In the genomic region with DNA sequence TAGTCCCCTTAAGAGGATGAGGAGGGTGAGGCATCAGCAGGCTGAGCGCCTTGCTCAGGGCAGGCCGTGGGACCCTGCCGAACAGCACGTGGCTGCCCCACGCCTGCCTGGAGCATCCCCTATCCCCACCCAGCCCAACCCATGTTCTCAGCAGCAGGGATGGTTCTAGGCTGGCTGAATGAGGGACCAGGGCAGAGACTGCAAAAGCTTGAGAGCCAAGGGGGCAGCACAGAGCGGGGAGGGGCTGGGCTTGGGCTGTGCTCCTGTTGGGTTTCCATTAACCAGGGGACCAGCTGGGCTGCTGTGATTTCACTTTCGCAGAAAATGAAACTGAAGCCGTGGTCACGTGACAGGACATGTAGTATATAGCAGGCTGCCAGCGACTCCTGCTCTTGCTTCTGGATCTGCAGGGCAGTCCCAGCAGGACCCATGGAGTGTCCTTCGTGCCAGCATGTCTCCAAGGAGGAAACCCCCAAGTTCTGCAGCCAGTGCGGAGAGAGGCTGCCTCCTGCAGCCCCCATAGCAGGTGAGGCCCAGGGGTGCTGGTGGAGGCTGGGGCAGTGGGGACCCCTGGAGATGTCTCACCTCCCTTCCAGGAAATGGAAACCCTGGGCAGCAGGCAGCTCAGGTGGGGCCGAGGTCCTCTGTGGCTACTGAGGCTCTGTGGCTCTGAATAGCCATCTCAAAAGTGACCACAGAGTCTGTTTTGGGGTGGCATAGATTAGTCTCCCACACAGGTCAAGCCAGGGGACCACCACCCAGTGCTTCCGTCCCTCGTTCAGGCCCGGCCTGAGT, we compare ENCODE assay signal across 8 cellular contexts. TPM values are rescaled to one million over a fixed set of nuclear protein-coding genes. Genes with fewer than 3 reads are reported as not detected.
A peak's percentile ranks its signal among the peaks of the same experiment; 100 is the strongest.
DNase-seq lines count a peak whose midpoint lies in the region; ATAC-seq, FAIRE-seq and TF ChIP-seq lines count a peak whose summit lies in the region.

No MANE protein-coding gene starts in this region.

- peaks cover 3 to 71% (median 32%) of the 10 kb centered on the region in 4 donors for H3K4me1 Mint-ChIP-seq in CD4-positive, CD25-positive, alpha-beta regulatory T cell
- peaks cover 26% of the 10 kb centered on the region for H3K4me1 Mint-ChIP-seq in endothelial cell (ENCODE audit: unreplicated experiment)

- H2BK15ac ChIP-seq in IMR-90 (ENCODE audit: low read depth, low read length): no peak overlapping the region

- peak overlapping the region; percentile 26 to 76 for H4K8ac ChIP-seq in IMR-90 (ENCODE audit: low read depth in 2 of 2, low read length in 2 of 2)

- H3K36me3 ChIP-seq in CD4-positive, CD25-positive, alpha-beta regulatory T cell (ENCODE audit: control insufficient read depth, insufficient read depth, low read length): peaks cover 11% of the 10 kb centered on the region
- peaks cover 22% of the 10 kb centered on the region for H3K36me3 ChIP-seq in IMR-90 (ENCODE audit: control insufficient read depth, insufficient read depth, low read length)
- H3K36me3 ChIP-seq in GM12878 (ENCODE audit: control insufficient read depth in 2 of 2, insufficient read depth in 2 of 2, low read length in 1 of 2): peaks cover 0 to 16% of the 10 kb centered on the region in 2 experiments; a peak in 1 of 4 replicates

- no peaks in the 10 kb centered on the region for H3K27me3 Mint-ChIP-seq in CD4-positive, CD25-positive, alpha-beta regulatory T cell
- peaks cover 15% of the 10 kb centered on the region for H3K27me3 Mint-ChIP-seq in endothelial cell (ENCODE audit: unreplicated experiment)

- TF ChIP-seq EP300 in GM12878 (IDR thresholded peaks at IDR 0.05; ENCODE audit: borderline replicate concordance in 1 of 2, control insufficient read depth in 1 of 2, low read depth in 2 of 2, low read length in 2 of 2): peak; percentile 56 to 78; a peak in 3 of 4 replicates

- H2AK5ac ChIP-seq in IMR-90 (ENCODE audit: low read depth, low read length): peak overlapping the region; percentile 78

- H3K4me1 ChIP-seq in CD4-positive, CD25-positive, alpha-beta regulatory T cell (ENCODE audit: control insufficient read depth, insufficient read depth, low read length, poor library complexity, severe bottlenecking): peaks cover 84% of the 10 kb centered on the region
- peaks cover 20% of the 10 kb centered on the region for H3K4me1 ChIP-seq in IMR-90 (ENCODE audit: control insufficient read depth, insufficient read depth, low read length)
- peaks cover 41% of the 10 kb centered on the region for H3K4me1 ChIP-seq in GM12878 (ENCODE audit: control insufficient read depth, insufficient read depth, low read length)

- peak overlapping the region; percentile 27; the same call in 1 of the 2 replicates for H4K91ac ChIP-seq in IMR-90 (ENCODE audit: insufficient read depth, low read depth, low read length)

- BruUV-seq in IMR-90 (replicated peaks; lab: Mats Ljungman, UMichigan): no TSS peak
- no TSS peak for BruUV-seq in GM12878 (replicated peaks; lab: Mats Ljungman, UMichigan)

- dilution Hi-C loops in IMR-90 (cut with HindIII; ENCODE audit: low sequenced_read_pairs, unreplicated experiment): no loop called here

- H3K27ac ChIP-seq in CD4-positive, CD25-positive, alpha-beta regulatory T cell (ENCODE audit: insufficient read depth, low read length, poor library complexity, severe bottlenecking): peak overlapping the region; percentile 92
- H3K27ac ChIP-seq in IMR-90 (ENCODE audit: insufficient read depth, low read length): peak overlapping the region; percentile 66
- H3K27ac ChIP-seq in GM12878 (ENCODE audit: control insufficient read depth, insufficient read depth): peak overlapping the region; percentile 92

- peak overlapping the region; percentile 84 for H3K4ac ChIP-seq in IMR-90 (ENCODE audit: low read depth, low read length)

- intact Hi-C loops in IMR-90 (cut with micrococcal nuclease): loop anchor here (5.0 kb wide), 2 partner anchors 41 to 256 kb away; partner anchors contain the start of genes SGSH and SLC26A11
- intact Hi-C loops in GM12878 (cut with micrococcal nuclease; ENCODE audit: unreplicated experiment): no loop called here

- H3K4me3 Mint-ChIP-seq in CD4-positive, CD25-positive, alpha-beta regulatory T cell: peak overlapping the region; percentile 95 to 98 (median 96)
- H3K4me3 Mint-ChIP-seq in endothelial cell (ENCODE audit: unreplicated experiment): no peak overlapping the region

- peaks cover 58% of the 10 kb centered on the region for H3K79me2 ChIP-seq in GM12878 (ENCODE audit: control insufficient read depth, insufficient read depth, low read length)

- CTCF ChIA-PET in IMR-90 (lab: Yijun Ruan, JAX): no interaction called here
- CTCF ChIA-PET in GM12878 (lab: Yijun Ruan, JAX): interaction anchor here (1.1 to 1.2 kb wide), 2 partner anchors 68 to 162 kb away, joined by 4 read pairs; partner anchors contain the start of gene GAA

- ATAC-seq in CD4-positive, CD25-positive, alpha-beta regulatory T cell (ENCODE audit: low read depth in 2 of 2): peak; percentile 55 to 56
- ATAC-seq in GM19372 (IDR thresholded peaks at IDR 0.05; ENCODE audit: low read depth, unreplicated experiment): peak; percentile 36
- peak; percentile 46 for ATAC-seq in IMR-90 (ENCODE audit: low read depth)
- peak; percentile 67 for ATAC-seq in GM12878

- peaks cover 16 to 48% of the 10 kb centered on the region in 2 experiments; a peak in 2 of 4 replicates for H3K79me1 ChIP-seq in IMR-90 (ENCODE audit: low read depth in 1 of 2, low read length in 2 of 2)

- H2BK20ac ChIP-seq in IMR-90 (ENCODE audit: low read depth, low read length): no peak overlapping the region

- WGBS in IMR-90 (ENCODE audit: extremely low coverage in 2 of 2, insufficient read length in 1 of 2), 2 experiments: 42% methylated on average over 2 of the region's 16 CpGs; no CpG with 5 or more reads in 1 of the 2 experiments
- WGBS in GM12878 (ENCODE audit: insufficient coverage, insufficient replicate concordance, low lambda C conversion rate, missing lambda C conversion rate): 4% methylated on average over 16 of the region's 16 CpGs

- FAIRE-seq in GM12878 (lab: Jason Lieb, UNC): peak; percentile 95

- peak overlapping the region; percentile 86 for H3K4me3 ChIP-seq in CD4-positive, CD25-positive, alpha-beta regulatory T cell (ENCODE audit: low read depth, low read length)
- 0 out of 2 replicates have a peak overlapping the region, but pooled peaks have one; percentile 1 for H3K4me3 ChIP-seq in IMR-90 (ENCODE audit: insufficient read depth, low read depth, low read length)
- peak overlapping the region; percentile 97 for H3K4me3 ChIP-seq in GM12878

- TF ChIP-seq RAD21 in IMR-90 (IDR thresholded peaks at IDR 0.05; ENCODE audit: low read length) (peak; percentile 40), GM12878 (IDR thresholded peaks at IDR 0.05; ENCODE audit: insufficient read depth, low read depth, low read length) (no peak)

- no peaks in the 10 kb centered on the region for H3K9me3 ChIP-seq in CD4-positive, CD25-positive, alpha-beta regulatory T cell (ENCODE audit: control insufficient read depth in 2 of 2, low read length in 2 of 2)
- H3K9me3 ChIP-seq in IMR-90 (ENCODE audit: control insufficient read depth, insufficient read depth, low read length): no peaks in the 10 kb centered on the region
- H3K9me3 ChIP-seq in GM12878 (replicated peaks; ENCODE audit: control insufficient read depth, insufficient read depth, low read length): no peaks in the 10 kb centered on the region

- peaks cover 16% of the 10 kb centered on the region for H3K36me3 Mint-ChIP-seq in CD4-positive, CD25-positive, alpha-beta regulatory T cell
- H3K36me3 Mint-ChIP-seq in endothelial cell (ENCODE audit: low read depth, unreplicated experiment): peaks cover 13% of the 10 kb centered on the region

- TF ChIP-seq POLR2A in IMR-90 (IDR thresholded peaks at IDR 0.05; ENCODE audit: low read depth, low read length): peak; percentile 44; the same call in 1 of the 2 replicates
- TF ChIP-seq POLR2A in GM12878 (IDR thresholded peaks at IDR 0.05; ENCODE audit: low read depth, low read length): peak; percentile 100

- no peak overlapping the region for H3K18ac ChIP-seq in IMR-90 (ENCODE audit: low read depth, low read length)

- H2BK5ac ChIP-seq in IMR-90 (ENCODE audit: low read depth, low read length, poor library complexity, severe bottlenecking): peak overlapping the region; percentile 48

- H2AFZ ChIP-seq in IMR-90 (replicated peaks; ENCODE audit: low read length, poor library complexity) (peak overlapping the region; percentile 69), GM12878 (ENCODE audit: control insufficient read depth, low read depth, low read length) (no peak overlapping the region)

- peak; percentile 28; the same call in 1 of the 2 replicates for TF ChIP-seq CTCF in IMR-90 (conservative IDR thresholded peaks at IDR 0.05; ENCODE audit: low read depth, low read length)
- peak; percentile 24 to 46 (median 41); a peak in 4 of 6 replicates for TF ChIP-seq CTCF in GM12878 (IDR thresholded peaks at IDR 0.05 in 2 of 3, conservative IDR thresholded peaks at IDR 0.05 in 1 of 3; ENCODE audit: control insufficient read depth in 2 of 3, extremely low read depth in 1 of 3, insufficient read depth in 1 of 3, low read depth in 3 of 3, low read length in 3 of 3)
- TF ChIP-seq CTCF in endothelial cell (IDR thresholded peaks at IDR 0.05; ENCODE audit: unreplicated experiment): no peak

- POLR2A ChIA-PET in IMR-90 (lab: Charles Lee; ENCODE audit: unreplicated experiment) (interaction anchor here (0.7 kb wide), 1 partner anchor 32 kb away, joined by 6 read pairs; no protein-coding TSS in a partner anchor), GM12878 (lab: Charles Lee) (interaction anchor here (0.6 kb wide), 1 partner anchor 44 kb away, joined by 9 read pairs; no protein-coding TSS in a partner anchor)

- H3K9me1 ChIP-seq in IMR-90 (ENCODE audit: insufficient read depth, low read length): 0 out of 2 replicates have a peak, but pooled peaks cover 3% of the 10 kb centered on the region

- peak overlapping the region; percentile 32 for H3K9ac ChIP-seq in IMR-90 (ENCODE audit: low read depth, low read length)
- H3K9ac ChIP-seq in GM12878 (ENCODE audit: control insufficient read depth, insufficient read depth, low read length): peak overlapping the region; percentile 80

- no peak overlapping the region for H3K23ac ChIP-seq in IMR-90 (ENCODE audit: low read depth, low read length)

- H3K4me2 ChIP-seq in IMR-90 (ENCODE audit: low read depth, low read length) (peak overlapping the region; percentile 79), GM12878 (ENCODE audit: control insufficient read depth, insufficient read depth) (peak overlapping the region; percentile 56)

- H3K14ac ChIP-seq in IMR-90 (replicated peaks; ENCODE audit: low read depth, low read length): peak overlapping the region; percentile 61; the same call in 1 of the 2 replicates

- H3K9me3 Mint-ChIP-seq in CD4-positive, CD25-positive, alpha-beta regulatory T cell: no peaks in the 10 kb centered on the region
- H3K9me3 Mint-ChIP-seq in endothelial cell (ENCODE audit: unreplicated experiment): no peaks in the 10 kb centered on the region

- H3K27ac Mint-ChIP-seq in CD4-positive, CD25-positive, alpha-beta regulatory T cell: peak overlapping the region; percentile 91 to 98 (median 91)
- no peak overlapping the region for H3K27ac Mint-ChIP-seq in endothelial cell (ENCODE audit: unreplicated experiment)

- RAD21 ChIA-PET in GM12878 (lab: Charles Lee; ENCODE audit: unreplicated experiment): interaction anchor here (1.0 to 4.3 kb wide), 3 partner anchors 9 to 66 kb away, joined by 4 to 10 read pairs (median 4); partner anchors contain the start of genes SGSH and SLC26A11

- H4K20me1 ChIP-seq in IMR-90 (ENCODE audit: insufficient read depth, low read length) (no peaks in the 10 kb centered on the region; the same call in 1 of the 2 replicates), GM12878 (ENCODE audit: control insufficient read depth, insufficient read depth) (peaks cover 5% of the 10 kb centered on the region; the same call in 1 of the 2 replicates)

- peak overlapping the region; percentile 20; the same call in 1 of the 2 replicates for H4K5ac ChIP-seq in IMR-90 (ENCODE audit: low read depth, low read length)

- in situ Hi-C loops in IMR-90 (cut with MboI; ENCODE audit: low sequenced_read_pairs): no loop called here
- in situ Hi-C loops in GM12878 (cut with MboI): no loop called here

- H3K56ac ChIP-seq in IMR-90 (ENCODE audit: extremely low read depth, insufficient read depth, low read length): 0 out of 2 replicates have a peak overlapping the region, but pooled peaks have one; percentile 49

- DNase-seq in CD4-positive, CD25-positive, alpha-beta regulatory T cell: peak; percentile 83 to 96 (median 85)
- DNase-seq in IMR-90 (peak; percentile 89), T-helper 2 cell (peak; percentile 49 to 94 (median 74)), GM12878 (ENCODE audit: low read depth, low spot score) (peak; percentile 89), kidney glomerular epithelial cell (lab: John Stamatoyannopoulos, UW) (peak; percentile 73), endothelial cell (ENCODE audit: low spot score) (no peak)
- peak; percentile 85 for DNase-seq in stimulated activated CD4-positive, alpha-beta T cell treated with anti-CD3 and anti-CD28 coated beads, Interleukin-2, amount 100 ng/mL, for 48 hours

- no peaks in the 10 kb centered on the region for H3K27me3 ChIP-seq in CD4-positive, CD25-positive, alpha-beta regulatory T cell (ENCODE audit: control insufficient read depth, insufficient read depth, low read length)
- no peaks in the 10 kb centered on the region for H3K27me3 ChIP-seq in IMR-90 (ENCODE audit: control insufficient read depth, insufficient read depth, low read length)
- H3K27me3 ChIP-seq in GM12878 (replicated peaks in 1 of 2; ENCODE audit: control insufficient read depth in 2 of 2, insufficient read depth in 2 of 2, low read length in 1 of 2): no peaks in the 10 kb centered on the region

- H2AK9ac ChIP-seq in IMR-90 (replicated peaks; ENCODE audit: low read depth, low read length, poor library complexity): peak overlapping the region; percentile 92

- SMC1A ChIA-PET in GM12878 (lab: Charles Lee; ENCODE audit: uncharacterized antibody, unreplicated experiment): interaction anchor here (0.8 to 0.9 kb wide), 2 partner anchors 9 to 20 kb away, joined by 3 to 4 read pairs; no protein-coding TSS in a partner anchor

- peak overlapping the region; percentile 29 for H2BK120ac ChIP-seq in IMR-90 (ENCODE audit: low read depth, low read length)

RNA-seq across cellular contexts. Expression of gene RNF213, which starts 2.8 kb away (rescaled TPM):
- total RNA-seq in CD4-positive, CD25-positive, alpha-beta regulatory T cell: 666 TPM
- 10 to 100 TPM; 27.6 to 33.7 (median 31.2) TPM for polyA plus RNA-seq in CD4-positive, CD25-positive, alpha-beta regulatory T cell
- total RNA-seq in IMR-90 (2012; rRNA removed) (36.0 and 37.5 TPM in 2 replicates), GM12878 (2014; rRNA removed) (84.7 and 105 TPM in 2 replicates), GM12878 (2014; rRNA removed; fragmentation: Illumina TruSeq; extraction: Trizol) (54.8 and 60.3 TPM in 2 replicates), GM12878 (2021) (129 and 145 TPM in 2 replicates), endothelial cell (ENCODE audit: unreplicated experiment) (110 TPM)
- polyA plus RNA-seq in IMR-90 (2012; rRNA removed) (20.8 and 23.4 TPM in 2 replicates), GM12878 (2011; rRNA removed) (58.2 and 76.8 TPM in 2 replicates), GM12878 (2014; fragmentation: Illumina TruSeq; extraction: Trizol) (97.1 and 113 TPM in 2 replicates), GM12878 (2014; fragmentation: Nextera tagmentation; extraction: Ambion mirVana) (10 to 100 TPM; 18.6 to 23.6 TPM), GM12878 (2014; rRNA removed) (79.3 and 95.1 TPM in 2 replicates), GM12878 (2016; fragmentation: Nextera tagmentation; extraction: Ambion mirVana) (10 to 100 TPM; 52.4 to 53.6 TPM)
- 11.3 and 20.0 TPM in 2 replicates for polyA plus RNA-seq in IMR-90 (2012; cell fraction: cytosol; rRNA removed)
- polyA plus RNA-seq in IMR-90 (2012; cell fraction: nucleus; rRNA removed; ENCODE audit: low replicate concordance): 95.6 and 134 TPM in 2 replicates
- total RNA-seq in GM12878 (2013; cell fraction: nucleolus; rRNA removed): 595 and 707 TPM in 2 replicates
- 66.3 TPM for polyA plus RNA-seq in GM12878 (2011; ENCODE audit: low read depth)
- polyA plus RNA-seq in GM12878 (2011; cell fraction: cytosol; rRNA removed): 51.9 and 56.6 TPM in 2 replicates
- 460 and 635 TPM in 2 replicates for polyA plus RNA-seq in GM12878 (2011; cell fraction: nucleus; rRNA removed)
- polyA plus RNA-seq in GM12878 (2012): 82.0 and 104 TPM in 2 replicates
- polyA minus RNA-seq in GM12878 (2011; rRNA and poly(A)+ RNA removed): 191 and 202 TPM in 2 replicates
- 72.8 and 86.2 TPM in 2 replicates for polyA minus RNA-seq in GM12878 (2011; cell fraction: cytosol; rRNA and poly(A)+ RNA removed)
- 196 and 291 TPM in 2 replicates for polyA minus RNA-seq in GM12878 (2011; cell fraction: nucleus; rRNA and poly(A)+ RNA removed)

RNA-seq across cellular contexts. Expression of gene SLC26A11, which starts 43.2 kb away (rescaled TPM):
- total RNA-seq in CD4-positive, CD25-positive, alpha-beta regulatory T cell: 75.9 TPM
- 10 to 100 TPM in 1 of 4 donors, 1 to 10 TPM in 3; 7.7 to 10.2 (median 8.1) TPM for polyA plus RNA-seq in CD4-positive, CD25-positive, alpha-beta regulatory T cell
- total RNA-seq in IMR-90 (2012; rRNA removed): 2.2 and 3.2 TPM in 2 replicates
- 15.6 and 17.2 TPM in 2 replicates for polyA plus RNA-seq in IMR-90 (2012; rRNA removed)
- 7.8 and 15.2 TPM in 2 replicates for polyA plus RNA-seq in IMR-90 (2012; cell fraction: cytosol; rRNA removed)
- polyA plus RNA-seq in IMR-90 (2012; cell fraction: nucleus; rRNA removed; ENCODE audit: low replicate concordance): 43.1 and 103 TPM in 2 replicates
- 14.5 and 18.3 TPM in 2 replicates for total RNA-seq in GM12878 (2013; cell fraction: nucleolus; rRNA removed)
- 2.1 and 3.3 TPM in 2 replicates for total RNA-seq in GM12878 (2014; rRNA removed)
- total RNA-seq in GM12878 (2014; rRNA removed; fragmentation: Illumina TruSeq; extraction: Trizol): 0.46 and 0.54 TPM in 2 replicates
- 1.5 and 2.2 TPM in 2 replicates for total RNA-seq in GM12878 (2021)
- 2.1 TPM for polyA plus RNA-seq in GM12878 (2011; ENCODE audit: low read depth)
- 0.36 and 0.65 TPM in 2 replicates for polyA plus RNA-seq in GM12878 (2011; rRNA removed)
- polyA plus RNA-seq in GM12878 (2011; cell fraction: cytosol; rRNA removed): 1.0 and 1.4 TPM in 2 replicates
- polyA plus RNA-seq in GM12878 (2011; cell fraction: nucleus; rRNA removed): 12.5 and 13.2 TPM in 2 replicates
- 4.4 and 5.4 TPM in 2 replicates for polyA plus RNA-seq in GM12878 (2012)
- 0.22 and 0.73 TPM in 2 replicates for polyA plus RNA-seq in GM12878 (2014; fragmentation: Illumina TruSeq; extraction: Trizol)
- under 1 TPM in 1 of 2 experiments, not detected in 1; 0.05 TPM for polyA plus RNA-seq in GM12878 (2014; fragmentation: Nextera tagmentation; extraction: Ambion mirVana)
- 4.1 TPM in 2 replicates for polyA plus RNA-seq in GM12878 (2014; rRNA removed)
- polyA plus RNA-seq in GM12878 (2016; fragmentation: Nextera tagmentation; extraction: Ambion mirVana): 1 to 10 TPM; 1.2 to 2.2 TPM
- 0.44 and 0.46 TPM in 2 replicates for polyA minus RNA-seq in GM12878 (2011; rRNA and poly(A)+ RNA removed)
- not detected in 2 replicates for polyA minus RNA-seq in GM12878 (2011; cell fraction: cytosol; rRNA and poly(A)+ RNA removed)
- 2.8 and 4.0 TPM in 2 replicates for polyA minus RNA-seq in GM12878 (2011; cell fraction: nucleus; rRNA and poly(A)+ RNA removed)
- 50.1 TPM for total RNA-seq in endothelial cell (ENCODE audit: unreplicated experiment)

RNA-seq across cellular contexts. Expression of gene SGSH, which starts 43.3 kb away (rescaled TPM):
- 138 TPM for total RNA-seq in CD4-positive, CD25-positive, alpha-beta regulatory T cell
- polyA plus RNA-seq in CD4-positive, CD25-positive, alpha-beta regulatory T cell: 10 to 100 TPM; 43.8 to 48.4 (median 46.7) TPM
- 3.0 and 3.9 TPM in 2 replicates for total RNA-seq in IMR-90 (2012; rRNA removed)
- polyA plus RNA-seq in IMR-90 (2012; rRNA removed): 41.5 TPM in 2 replicates
- 45.7 and 54.0 TPM in 2 replicates for polyA plus RNA-seq in IMR-90 (2012; cell fraction: cytosol; rRNA removed)
- 159 and 195 TPM in 2 replicates for polyA plus RNA-seq in IMR-90 (2012; cell fraction: nucleus; rRNA removed; ENCODE audit: low replicate concordance)
- total RNA-seq in GM12878 (2013; cell fraction: nucleolus; rRNA removed): 53.8 and 65.3 TPM in 2 replicates
- 4.4 and 4.5 TPM in 2 replicates for total RNA-seq in GM12878 (2014; rRNA removed)
- 3.4 and 3.9 TPM in 2 replicates for total RNA-seq in GM12878 (2014; rRNA removed; fragmentation: Illumina TruSeq; extraction: Trizol)
- 12.0 and 16.0 TPM in 2 replicates for total RNA-seq in GM12878 (2021)
- 11.0 TPM for polyA plus RNA-seq in GM12878 (2011; ENCODE audit: low read depth)
- polyA plus RNA-seq in GM12878 (2011; rRNA removed): 5.8 and 6.2 TPM in 2 replicates
- 7.8 and 9.5 TPM in 2 replicates for polyA plus RNA-seq in GM12878 (2011; cell fraction: cytosol; rRNA removed)
- 69.7 and 83.3 TPM in 2 replicates for polyA plus RNA-seq in GM12878 (2011; cell fraction: nucleus; rRNA removed)
- polyA plus RNA-seq in GM12878 (2012): 22.7 and 24.5 TPM in 2 replicates
- 4.5 and 5.7 TPM in 2 replicates for polyA plus RNA-seq in GM12878 (2014; fragmentation: Illumina TruSeq; extraction: Trizol)
- 1 to 10 TPM in 1 of 2 experiments, under 1 TPM in 1; 0.13 to 1.3 TPM for polyA plus RNA-seq in GM12878 (2014; fragmentation: Nextera tagmentation; extraction: Ambion mirVana)
- polyA plus RNA-seq in GM12878 (2014; rRNA removed): 10.2 and 12.9 TPM in 2 replicates
- polyA plus RNA-seq in GM12878 (2016; fragmentation: Nextera tagmentation; extraction: Ambion mirVana): 10 to 100 TPM; 14.0 to 17.2 TPM
- 3.8 and 4.3 TPM in 2 replicates for polyA minus RNA-seq in GM12878 (2011; rRNA and poly(A)+ RNA removed)
- 4.9 and 10.6 TPM in 2 replicates for polyA minus RNA-seq in GM12878 (2011; cell fraction: cytosol; rRNA and poly(A)+ RNA removed)
- 6.4 and 13.8 TPM in 2 replicates for polyA minus RNA-seq in GM12878 (2011; cell fraction: nucleus; rRNA and poly(A)+ RNA removed)
- 76.0 TPM for total RNA-seq in endothelial cell (ENCODE audit: unreplicated experiment)

Comparison
In these comparisons a context has a peak if more than half of its experiments do, and no peak if none do; other contexts are left out.
1. H3K4me3 ChIP-seq: peak in every context shown above with its lines; median percentile 97 in GM12878; 86 in CD4-positive, CD25-positive, alpha-beta regulatory T cell; 1 in IMR-90.